In the genomic region with DNA sequence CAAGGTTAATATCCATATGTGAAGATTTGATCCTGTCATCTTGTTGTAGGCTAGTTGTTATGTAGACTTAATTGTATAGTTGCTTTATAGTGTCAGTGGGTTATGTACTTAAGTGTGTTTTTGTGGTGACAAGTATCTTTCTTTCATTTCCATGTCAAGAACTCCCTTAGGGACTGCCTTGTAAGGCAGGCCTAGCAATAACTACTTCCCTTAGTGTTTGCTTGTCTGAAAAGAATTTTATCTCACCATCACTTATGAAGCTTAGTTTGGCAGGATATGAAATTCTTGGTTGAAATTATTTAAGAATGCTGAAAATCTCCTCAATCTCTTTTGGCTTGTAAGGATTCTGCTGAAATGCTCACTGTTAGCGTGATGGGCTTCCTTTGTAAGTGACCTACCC, we compare ENCODE assay signal across 8 cellular contexts.
"Had no signal": no experiment of that assay in that cellular context is flagged by ENCODE, and none has a peak within 500 bp of the region (broad histone marks: within the 10 kb centered on the region; RNA-seq: fewer than 3 reads in every experiment).

No MANE protein-coding gene starts in this region.

- FAIRE-seq: HTR-8/SVneo, K562 had no signal

- H3K27ac ChIP-seq: GM23248 had no signal

- H3K36me3 ChIP-seq: HAP-1 had no signal

- DNase-seq: GM23248, GOT3, H7, IMR-90, KG1 had no signal

- H3K9me3 ChIP-seq: HAP-1 had no signal

- H3K4me3 ChIP-seq: GM23248, HAP-1, K562 had no signal
